Comparison of ENCODE assay signal across 6 cellular contexts in the genomic region with DNA sequence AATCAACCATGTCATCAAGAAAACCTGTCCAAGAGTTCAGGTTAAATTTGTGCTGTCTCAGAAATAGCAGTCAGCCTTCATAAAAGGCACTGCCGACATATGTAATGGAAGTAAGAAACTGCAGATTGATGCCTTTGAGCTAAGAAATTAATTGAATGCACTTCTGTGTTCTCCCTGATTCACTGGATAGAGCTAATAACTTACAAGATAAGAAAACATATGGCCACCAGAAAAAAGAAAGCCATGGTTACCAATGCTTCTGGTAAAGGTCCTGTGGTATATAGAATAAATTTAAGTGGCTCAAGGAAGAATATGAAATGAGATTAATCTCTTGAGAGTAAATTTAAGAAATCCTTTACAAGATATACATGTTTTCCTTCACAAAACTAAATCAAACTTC.
"Had no signal": no experiment of that assay in that cellular context is flagged by ENCODE, and none has a peak within 500 bp of the region (broad histone marks: within the 10 kb centered on the region; RNA-seq: fewer than 3 reads in every experiment).

No MANE protein-coding gene starts in this region.

- H3K4me3 Mint-ChIP-seq: H9 had no signal

- DNase-seq: GOT3, H9, HCEC 1CT, IMR-90, KG1 had no signal

- H3K9me3 Mint-ChIP-seq: H9 had no signal

- H3K4me3 ChIP-seq: K562 had no signal

- ATAC-seq: K562 had no signal
